In genomic region chr16:89282523-89282922, GRCh38 we compare ENCODE assay signal across 22 cellular contexts.
DNase-seq lines count a peak whose midpoint lies in the region; ATAC-seq, FAIRE-seq and TF ChIP-seq lines count a peak whose summit lies in the region.
"Had no signal": no experiment of that assay in that cellular context is flagged by ENCODE, and none has a peak within 500 bp of the region (broad histone marks: within the 10 kb centered on the region; RNA-seq: fewer than 3 reads in every experiment).

No MANE protein-coding gene starts in this region.

- H3K18ac ChIP-seq in IMR-90 (ENCODE audit: low read depth, low read length) (no peak overlapping the region), neuronal stem cell (ENCODE audit: low read length) (peak overlapping the region; percentile 52)

- TF ChIP-seq EP300 in K562 (IDR thresholded peaks at IDR 0.05; ENCODE audit: low read length) = no peak

- H3K56ac ChIP-seq in IMR-90 (ENCODE audit: extremely low read depth, insufficient read depth, low read length) = no peak overlapping the region

- no peak overlapping the region for H2BK120ac ChIP-seq in IMR-90 (ENCODE audit: low read depth, low read length)
- no peak overlapping the region for H2BK120ac ChIP-seq in neuronal stem cell (ENCODE audit: low read depth, low read length)

- no peak for TF ChIP-seq RAD21 in IMR-90 (IDR thresholded peaks at IDR 0.05; ENCODE audit: low read length)
- no peak for TF ChIP-seq RAD21 in K562 (CRISPR knock-in tag; conservative IDR thresholded peaks at IDR 0.05 in 1 of 2, IDR thresholded peaks at IDR 0.05 in 1 of 2)

- peaks cover 29 to 52% of the 10 kb centered on the region in 2 experiments for H3K79me1 ChIP-seq in IMR-90 (ENCODE audit: low read depth in 1 of 2, low read length in 2 of 2)
- peaks cover 12% of the 10 kb centered on the region for H3K79me1 ChIP-seq in neuronal stem cell (ENCODE audit: low read depth, low read length)

- CTCF ChIA-PET in IMR-90 (lab: Yijun Ruan, JAX) = no interaction called here
- CTCF ChIA-PET in K562 (lab: Yijun Ruan, JAX; ENCODE audit: low intra/inter-chr PET ratio) = no interaction called here

- no peak for ATAC-seq in right cardiac atrium
- ATAC-seq in heart right ventricle = no peak
- ATAC-seq in IMR-90 (ENCODE audit: low read depth) = no peak
- no peak for ATAC-seq in K562
- no peak for ATAC-seq in HG02884 (IDR thresholded peaks at IDR 0.05; ENCODE audit: unreplicated experiment)

- H2BK15ac ChIP-seq in IMR-90 (ENCODE audit: low read depth, low read length) = no peak overlapping the region
- H2BK15ac ChIP-seq in neuronal stem cell (ENCODE audit: low read length) = no peak overlapping the region

- no peak overlapping the region for H3K4me2 ChIP-seq in IMR-90 (ENCODE audit: low read depth, low read length)
- no peak overlapping the region for H3K4me2 ChIP-seq in K562 (ENCODE audit: insufficient read depth, low read length)
- H3K4me2 ChIP-seq in neuronal stem cell (ENCODE audit: insufficient read depth, low read length, poor library complexity, severe bottlenecking) = no peak overlapping the region

- H2AK5ac ChIP-seq in IMR-90 (ENCODE audit: low read depth, low read length) (no peak overlapping the region), neuronal stem cell (ENCODE audit: low read depth, low read length) (no peak overlapping the region)

- H4K5ac ChIP-seq in IMR-90 (ENCODE audit: low read depth, low read length) = no peak overlapping the region

- H4K91ac ChIP-seq in IMR-90 (ENCODE audit: insufficient read depth, low read depth, low read length) (no peak overlapping the region), neuronal stem cell (ENCODE audit: low read depth, low read length, poor library complexity) (no peak overlapping the region)

- H3K9ac ChIP-seq in IMR-90 (ENCODE audit: low read depth, low read length) = no peak overlapping the region
- H3K9ac ChIP-seq in K562 (ENCODE audit: insufficient read depth in 1 of 2, low read depth in 2 of 2, low read length in 2 of 2) = no peak overlapping the region
- no peak overlapping the region for H3K9ac ChIP-seq in neuronal stem cell (ENCODE audit: low read depth, low read length, poor library complexity)
- H3K9ac ChIP-seq: GM23248 had no signal

- H3K9me3 ChIP-seq in right cardiac atrium (ENCODE audit: control insufficient read depth, low read length) (no peaks in the 10 kb centered on the region), heart right ventricle (no peaks in the 10 kb centered on the region), IMR-90 (ENCODE audit: control insufficient read depth, insufficient read depth, low read length) (no peaks in the 10 kb centered on the region), K562 (replicated peaks; ENCODE audit: control insufficient read depth, insufficient read depth, low read depth, low read length) (peaks cover 16% of the 10 kb centered on the region), neuronal stem cell (replicated peaks in 1 of 2; ENCODE audit: control insufficient read depth in 2 of 2, insufficient read depth in 1 of 2, low read depth in 1 of 2, low read length in 2 of 2) (no peaks in the 10 kb centered on the region)

- POLR2A ChIA-PET in IMR-90 (lab: Charles Lee; ENCODE audit: unreplicated experiment) = no interaction called here
- POLR2A ChIA-PET in K562 (lab: Yijun Ruan, JAX) = interaction anchor here (0.6 to 0.8 kb wide), 3 partner anchors 14 to 84 kb away, joined by 3 read pairs; no protein-coding TSS in a partner anchor

- intact Hi-C loops in right cardiac atrium (cut with DNase I) = no loop called here
- intact Hi-C loops in heart right ventricle (cut with DNase I) = no loop called here
- intact Hi-C loops in IMR-90 (cut with micrococcal nuclease) = no loop called here
- intact Hi-C loops in K562 (cut with micrococcal nuclease) = no loop called here

- peaks cover 18% of the 10 kb centered on the region for H4K20me1 ChIP-seq in IMR-90 (ENCODE audit: insufficient read depth, low read length)
- H4K20me1 ChIP-seq in K562 (replicated peaks; ENCODE audit: control insufficient read depth, insufficient read depth, low read length) = no peaks in the 10 kb centered on the region

- H2BK12ac ChIP-seq in neuronal stem cell (ENCODE audit: low read length) = no peak overlapping the region

- H2AK9ac ChIP-seq in IMR-90 (replicated peaks; ENCODE audit: low read depth, low read length, poor library complexity) = no peak overlapping the region

- H4K8ac ChIP-seq in IMR-90 (ENCODE audit: low read depth in 2 of 2, low read length in 2 of 2) = no peak overlapping the region
- H4K8ac ChIP-seq in neuronal stem cell (ENCODE audit: low read depth, low read length) = no peak overlapping the region

- H3K36me3 ChIP-seq in heart right ventricle (peaks cover 0 to 96% (median 54%) of the 10 kb centered on the region in 9 donors), IMR-90 (ENCODE audit: control insufficient read depth, insufficient read depth, low read length) (peaks cover 74% of the 10 kb centered on the region), K562 (ENCODE audit: control insufficient read depth, insufficient read depth, low read length) (peaks cover 92% of the 10 kb centered on the region), neuronal stem cell (replicated peaks in 1 of 2; ENCODE audit: control insufficient read depth in 2 of 2, insufficient read depth in 2 of 2, low read length in 2 of 2) (peaks cover 61 to 91% of the 10 kb centered on the region in 2 donors)

- H3K4me1 ChIP-seq in right cardiac atrium (ENCODE audit: control insufficient read depth, insufficient read depth, low read length) = no peaks in the 10 kb centered on the region
- H3K4me1 ChIP-seq in heart right ventricle = peaks cover 0 to 8% (median 0%) of the 10 kb centered on the region in 9 donors
- H3K4me1 ChIP-seq in IMR-90 (ENCODE audit: control insufficient read depth, insufficient read depth, low read length) = no peaks in the 10 kb centered on the region
- peaks cover 0 to 13% of the 10 kb centered on the region in 2 experiments; a peak in 1 of 5 replicates for H3K4me1 ChIP-seq in K562 (replicated peaks in 1 of 2; ENCODE audit: control insufficient read depth in 2 of 2, insufficient read depth in 2 of 2, low read length in 2 of 2)
- peaks cover 2 to 15% of the 10 kb centered on the region in 2 donors for H3K4me1 ChIP-seq in neuronal stem cell (ENCODE audit: control insufficient read depth in 2 of 2, insufficient read depth in 1 of 2, low read depth in 1 of 2, low read length in 2 of 2)

- H3K9me1 ChIP-seq in IMR-90 (ENCODE audit: insufficient read depth, low read length) (no peaks in the 10 kb centered on the region), K562 (ENCODE audit: control insufficient read depth, insufficient read depth, low read length) (no peaks in the 10 kb centered on the region)

- H3K23ac ChIP-seq in IMR-90 (ENCODE audit: low read depth, low read length) (no peak overlapping the region), neuronal stem cell (ENCODE audit: low read depth, low read length, poor library complexity) (no peak overlapping the region)

- H3K27ac ChIP-seq in right cardiac atrium (ENCODE audit: low read length) (no peak overlapping the region), heart right ventricle (no peak overlapping the region), IMR-90 (ENCODE audit: insufficient read depth, low read length) (no peak overlapping the region), K562 (ENCODE audit: extremely low read depth, low read depth, low read length) (no peak overlapping the region), neuronal stem cell (replicated peaks; ENCODE audit: low read length) (peak overlapping the region; percentile 23)
- H3K27ac ChIP-seq: GM23248 had no signal

- H3K79me2 ChIP-seq in K562 (ENCODE audit: control insufficient read depth, insufficient read depth, low read length) = no peaks in the 10 kb centered on the region

- BruUV-seq in IMR-90 (replicated peaks; lab: Mats Ljungman, UMichigan) (TSS peak; percentile 9), K562 (replicated peaks; lab: Mats Ljungman, UMichigan) (no TSS peak)

- H2AFZ ChIP-seq in IMR-90 (replicated peaks; ENCODE audit: low read length, poor library complexity) (no peak overlapping the region), K562 (ENCODE audit: low read depth, low read length) (no peak overlapping the region), neuronal stem cell (ENCODE audit: low read length) (no peak overlapping the region)
- H2AFZ ChIP-seq: GM23248 had no signal

- peak; percentile 15 for FAIRE-seq in K562 (lab: Jason Lieb, UNC)
- FAIRE-seq: G401.6, GM12892, GM18507, H54 had no signal

- H2BK20ac ChIP-seq in IMR-90 (ENCODE audit: low read depth, low read length) = no peak overlapping the region

- WGBS in right cardiac atrium = 83% methylated on average over 18 of the region's 18 CpGs
- 80 to 89% methylated on average over 18 of the region's 18 CpGs for WGBS in heart right ventricle, 2 donors
- WGBS in IMR-90 (ENCODE audit: extremely low coverage in 2 of 2, insufficient read length in 1 of 2), 2 experiments = 85% methylated on average over 13 of the region's 18 CpGs; no CpG with 5 or more reads in 1 of the 2 experiments
- 96% methylated on average over 14 of the region's 18 CpGs for WGBS in K562 (ENCODE audit: insufficient coverage, low coverage, missing lambda C conversion rate)
- no CpG with 5 or more reads among the region's 18 CpGs for WGBS in neuronal stem cell (ENCODE audit: extremely low coverage in 2 of 2, insufficient read length in 2 of 2, insufficient replicate concordance in 1 of 2), 2 donors

- H3K4ac ChIP-seq in IMR-90 (ENCODE audit: low read depth, low read length) (no peak overlapping the region), neuronal stem cell (ENCODE audit: low read length) (no peak overlapping the region)

- peak in 2 of 3 donors; percentile 16 to 18 for DNase-seq in right cardiac atrium
- DNase-seq in heart right ventricle = no peak
- DNase-seq in IMR-90 = no peak
- DNase-seq in K562 (ENCODE audit: extremely low read depth in 1 of 4, low spot score in 3 of 4) = no peak
- DNase-seq in neuronal stem cell (ENCODE audit: low spot score) = no peak
- DNase-seq in mesenteric fat pad (ENCODE audit: low spot score) = no peak
- no peak for DNase-seq in EL
- DNase-seq: 8988T; C1 segment of cervical spinal cord; CD4-positive, CD25-positive, alpha-beta regulatory T cell; CD8-positive, alpha-beta memory T cell; COR-L47; DMS 273 treated with DMSO at 0.1 percent for 48 hours; DMS53; DND-41; GM23248; HCEC 1CT had no signal

- in situ Hi-C loops in IMR-90 (cut with MboI; ENCODE audit: low sequenced_read_pairs) = no loop called here
- in situ Hi-C loops in K562 (cut with MboI) = no loop called here

- H2BK5ac ChIP-seq in IMR-90 (ENCODE audit: low read depth, low read length, poor library complexity, severe bottlenecking) = no peak overlapping the region
- no peak overlapping the region for H2BK5ac ChIP-seq in neuronal stem cell (ENCODE audit: low read length)

- H3K14ac ChIP-seq in IMR-90 (replicated peaks; ENCODE audit: low read depth, low read length) = no peak overlapping the region
- no peak overlapping the region for H3K14ac ChIP-seq in neuronal stem cell (ENCODE audit: low read length)

- TF ChIP-seq CTCF in heart right ventricle (IDR thresholded peaks at IDR 0.05) (no peak), IMR-90 (conservative IDR thresholded peaks at IDR 0.05; ENCODE audit: low read depth, low read length) (no peak), K562 (IDR thresholded peaks at IDR 0.05 in 2 of 3, conservative IDR thresholded peaks at IDR 0.05 in 1 of 3; ENCODE audit: insufficient read depth in 2 of 3, low read depth in 1 of 3, low read length in 3 of 3) (no peak)

- H3K4me3 ChIP-seq in right cardiac atrium (ENCODE audit: low read length) = no peak overlapping the region
- no peak overlapping the region for H3K4me3 ChIP-seq in heart right ventricle
- H3K4me3 ChIP-seq in IMR-90 (ENCODE audit: insufficient read depth, low read depth, low read length) = no peak overlapping the region
- no peak overlapping the region for H3K4me3 ChIP-seq in K562
- no peak overlapping the region for H3K4me3 ChIP-seq in neuronal stem cell (ENCODE audit: low read length in 2 of 2)
- H3K4me3 ChIP-seq: GM23248 had no signal

- no peak for TF ChIP-seq POLR2A in IMR-90 (IDR thresholded peaks at IDR 0.05; ENCODE audit: low read depth, low read length)
- TF ChIP-seq POLR2A in K562 (conservative IDR thresholded peaks at IDR 0.05) = no peak

- dilution Hi-C loops in IMR-90 (cut with HindIII; ENCODE audit: low sequenced_read_pairs, unreplicated experiment) = no loop called here

- H3K27me3 ChIP-seq in right cardiac atrium (ENCODE audit: control insufficient read depth, insufficient read depth) = no peaks in the 10 kb centered on the region
- H3K27me3 ChIP-seq in heart right ventricle = no peaks in the 10 kb centered on the region
- H3K27me3 ChIP-seq in IMR-90 (ENCODE audit: control insufficient read depth, insufficient read depth, low read length) = no peaks in the 10 kb centered on the region
- no peaks in the 10 kb centered on the region for H3K27me3 ChIP-seq in K562 (ENCODE audit: control insufficient read depth in 2 of 2, insufficient read depth in 2 of 2, low read length in 2 of 2)
- H3K27me3 ChIP-seq in neuronal stem cell (ENCODE audit: control insufficient read depth in 3 of 3, insufficient read depth in 3 of 3, low read depth in 1 of 3, low read length in 3 of 3) = no peaks in the 10 kb centered on the region

Comparison
In these comparisons a context has a peak if more than half of its experiments do, and no peak if none do; other contexts are left out.
1. DNase-seq: peak in right cardiac atrium (2 of 3); none in heart right ventricle (0 of 2), IMR-90 (single experiment), K562 (0 of 4), neuronal stem cell (single experiment), mesenteric fat pad (single experiment) and EL (single experiment).